ENCODE assay signal across 8 cellular contexts in the genomic region with DNA sequence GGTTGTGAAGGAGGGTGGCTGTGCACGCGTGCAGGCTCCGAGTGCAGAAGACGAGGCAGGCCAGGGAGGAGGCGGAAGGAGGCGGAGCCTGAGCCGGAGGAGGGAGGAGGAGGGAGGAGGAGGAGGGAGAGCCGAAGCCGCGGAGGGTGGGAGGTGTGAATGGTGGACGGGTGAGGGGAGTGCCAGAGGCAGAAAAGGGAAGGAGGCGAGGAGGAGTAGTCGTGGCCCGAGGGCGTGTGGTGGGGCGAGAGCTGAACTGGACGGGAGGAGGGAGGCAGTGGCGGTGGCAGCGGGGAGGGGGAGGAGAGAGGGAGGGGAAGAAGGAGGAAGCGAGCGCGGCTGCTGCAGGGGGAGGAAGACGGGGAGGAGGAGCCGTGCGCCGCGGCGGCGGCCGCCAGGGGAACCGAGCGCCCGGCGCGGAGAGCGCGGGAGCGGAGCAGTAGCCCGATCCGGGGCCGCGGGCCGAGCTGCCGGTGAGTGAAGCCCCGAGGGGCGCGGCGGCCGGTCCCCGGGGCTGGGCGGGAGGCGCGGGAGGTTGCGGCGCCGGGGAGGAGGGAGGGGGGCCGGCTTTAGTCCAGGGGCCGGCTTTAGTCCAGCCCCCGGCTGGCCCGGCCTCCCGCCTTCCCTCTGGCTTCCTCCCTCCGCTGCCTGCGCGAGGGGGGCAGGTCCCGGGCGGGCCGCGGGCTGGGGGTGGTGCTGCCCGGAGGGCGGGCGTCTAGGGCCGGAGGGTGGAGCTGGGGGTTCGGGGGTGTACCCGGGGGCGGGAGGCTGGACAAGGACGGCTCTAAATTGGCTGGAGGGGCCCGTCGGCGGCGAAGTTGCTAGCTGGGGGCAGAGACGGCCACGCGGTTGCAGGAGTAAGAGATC. TPM values are rescaled to one million over a fixed set of nuclear protein-coding genes. Genes with fewer than 3 reads are reported as not detected.
DNase-seq lines count a peak whose midpoint lies in the region; ATAC-seq, FAIRE-seq and TF ChIP-seq lines count a peak whose summit lies in the region.

A gene (plus strand): TSS at position 815 of the 867 bp plus-strand sequence. CDS start 661 bp downstream, outside the sequence.

- peak within 1 kb of the TSS; percentile 84 for H3K4me3 ChIP-seq in A549

- no peak for TF ChIP-seq RAD21 in A549 (conservative IDR thresholded peaks at IDR 0.05 in 1 of 2, IDR thresholded peaks at IDR 0.05 in 1 of 2)

- peaks cover 2% of the 10 kb centered on the region for H3K36me3 Mint-ChIP-seq in activated B cell treated with CpG ODN at 0.5 μM for 24 hours (ENCODE audit: low read depth)

- H3K27ac ChIP-seq in A549 = peak within 1 kb of the TSS; percentile 100
- peak within 1 kb of the TSS; percentile 92 for H3K27ac ChIP-seq in caudate nucleus (ENCODE audit: low read depth, low read length)

- no peaks in the 10 kb centered on the region for H3K9me3 Mint-ChIP-seq in activated B cell treated with CpG ODN at 0.5 μM for 24 hours

- H3K4me1 ChIP-seq in A549 = peaks cover 47% of the 10 kb centered on the region

- no peaks in the 10 kb centered on the region for H3K9me3 ChIP-seq in A549

- H3K4me3 Mint-ChIP-seq in activated B cell treated with CpG ODN at 0.5 μM for 24 hours = peak within 1 kb of the TSS; percentile 87

- POLR2A ChIA-PET in A549 (lab: Yijun Ruan, JAX) (interaction anchor here (2.1 kb wide), 1 partner anchor 85 kb away, joined by 32 read pairs; no protein-coding TSS in a partner anchor), activated B cell treated with CpG ODN at 0.5 μM for 24 hours (lab: Charles Lee) (interaction anchor here (0.6 to 2.5 kb wide), 7 partner anchors 8 to 466 kb away, joined by 3 to 8 read pairs (median 3); a partner anchor contains a TSS)

- intact Hi-C loops in activated B cell treated with CpG ODN at 0.5 μM for 24 hours (cut with micrococcal nuclease) = loop anchor here (1.0 to 10.0 kb wide), 6 partner anchors 113 to 515 kb away; a partner anchor contains a TSS

- peak within 1 kb of the TSS; percentile 92 for H3K27ac Mint-ChIP-seq in activated B cell treated with CpG ODN at 0.5 μM for 24 hours

- peak within 1 kb of the TSS; percentile 94 for H3K4me2 ChIP-seq in A549

- WGBS in A549 (ENCODE audit: missing lambda C conversion rate) = 0% methylated on average over 15 of the region's 83 CpGs

- CTCF ChIA-PET in A549 (lab: Yijun Ruan, JAX) = interaction anchor here (1.4 to 2.1 kb wide), 3 partner anchors 8 to 144 kb away, joined by 3 to 6 read pairs (median 5); no protein-coding TSS in a partner anchor
- CTCF ChIA-PET in activated B cell treated with CpG ODN at 0.5 μM for 24 hours (lab: Charles Lee) = no interaction called here

- ATAC-seq in A549 (peak; percentile 87 to 92), GM18861 (IDR thresholded peaks at IDR 0.05; ENCODE audit: unreplicated experiment) (peak; percentile 67), HG03095 (IDR thresholded peaks at IDR 0.05; ENCODE audit: unreplicated experiment) (peak; percentile 76), activated B cell treated with CpG ODN at 0.5 μM for 24 hours (ENCODE audit: low read depth) (peak; percentile 74)

- TF ChIP-seq EP300 in A549 (IDR thresholded peaks at IDR 0.05) = no peak

- no peak for TF ChIP-seq CTCF in A549 (IDR thresholded peaks at IDR 0.05)
- TF ChIP-seq CTCF in activated B cell treated with CpG ODN at 0.5 μM for 24 hours (IDR thresholded peaks at IDR 0.05) = no peak

- no peaks in the 10 kb centered on the region for H3K27me3 Mint-ChIP-seq in activated B cell treated with CpG ODN at 0.5 μM for 24 hours

- peaks cover 38% of the 10 kb centered on the region for H3K4me1 Mint-ChIP-seq in activated B cell treated with CpG ODN at 0.5 μM for 24 hours

- FAIRE-seq in A549 (lab: Jason Lieb, UNC) = no peak

- DNase-seq in A549 (ENCODE audit: low read depth in 1 of 2, low spot score in 1 of 2) (peak; percentile 69 to 80), NCI-H2196 (lab: John Stamatoyannopoulos, UW; ENCODE audit: unreplicated experiment) (peak; percentile 77), activated B cell treated with CpG ODN at 0.5 μM for 24 hours (peak; percentile 71), caudate nucleus (lab: John Stamatoyannopoulos, UW) (peak in 60 of 61 donors; percentile 11 to 94 (median 68)), islet precursor cell (peak; percentile 92)
- DNase-seq in stimulated activated CD4-positive, alpha-beta T cell treated with anti-CD3 and anti-CD28 coated beads, Interleukin-12 subunit alpha, Interleukin-12 subunit beta, amount 100 ng/mL, for 48 hours (ENCODE audit: low read depth in 2 of 3, low spot score in 1 of 3) = peak; percentile 58 to 73 (median 68)

- peak; percentile 83 for TF ChIP-seq POLR2A in A549 (IDR thresholded peaks at IDR 0.05; ENCODE audit: low read length)

TF ChIP-seq in A549, 52 proteins besides CTCF, POLR2A, EP300 and RAD21 (continues in another document):
- TF ChIP-seq, protein P1, sequence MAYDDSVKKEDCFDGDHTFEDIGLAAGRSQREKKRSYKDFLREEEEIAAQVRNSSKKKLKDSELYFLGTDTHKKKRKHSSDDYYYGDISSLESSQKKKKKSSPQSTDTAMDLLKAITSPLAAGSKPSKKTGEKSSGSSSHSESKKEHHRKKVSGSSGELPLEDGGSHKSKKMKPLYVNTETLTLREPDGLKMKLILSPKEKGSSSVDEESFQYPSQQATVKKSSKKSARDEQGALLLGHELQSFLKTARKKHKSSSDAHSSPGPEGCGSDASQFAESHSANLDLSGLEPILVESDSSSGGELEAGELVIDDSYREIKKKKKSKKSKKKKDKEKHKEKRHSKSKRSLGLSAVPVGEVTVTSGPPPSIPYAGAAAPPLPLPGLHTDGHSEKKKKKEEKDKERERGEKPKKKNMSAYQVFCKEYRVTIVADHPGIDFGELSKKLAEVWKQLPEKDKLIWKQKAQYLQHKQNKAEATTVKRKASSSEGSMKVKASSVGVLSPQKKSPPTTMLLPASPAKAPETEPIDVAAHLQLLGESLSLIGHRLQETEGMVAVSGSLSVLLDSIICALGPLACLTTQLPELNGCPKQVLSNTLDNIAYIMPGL (CRISPR knock-in tag; IDR thresholded peaks at IDR 0.05; ENCODE audit: borderline replicate concordance) = no peak
- TF ChIP-seq, protein P2, sequence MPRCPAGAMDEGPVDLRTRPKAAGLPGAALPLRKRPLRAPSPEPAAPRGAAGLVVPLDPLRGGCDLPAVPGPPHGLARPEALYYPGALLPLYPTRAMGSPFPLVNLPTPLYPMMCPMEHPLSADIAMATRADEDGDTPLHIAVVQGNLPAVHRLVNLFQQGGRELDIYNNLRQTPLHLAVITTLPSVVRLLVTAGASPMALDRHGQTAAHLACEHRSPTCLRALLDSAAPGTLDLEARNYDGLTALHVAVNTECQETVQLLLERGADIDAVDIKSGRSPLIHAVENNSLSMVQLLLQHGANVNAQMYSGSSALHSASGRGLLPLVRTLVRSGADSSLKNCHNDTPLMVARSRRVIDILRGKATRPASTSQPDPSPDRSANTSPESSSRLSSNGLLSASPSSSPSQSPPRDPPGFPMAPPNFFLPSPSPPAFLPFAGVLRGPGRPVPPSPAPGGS (IDR thresholded peaks at IDR 0.05) = 0 out of 3 replicates have a peak, but pooled peaks have one; percentile 40
- TF ChIP-seq, protein P3, sequence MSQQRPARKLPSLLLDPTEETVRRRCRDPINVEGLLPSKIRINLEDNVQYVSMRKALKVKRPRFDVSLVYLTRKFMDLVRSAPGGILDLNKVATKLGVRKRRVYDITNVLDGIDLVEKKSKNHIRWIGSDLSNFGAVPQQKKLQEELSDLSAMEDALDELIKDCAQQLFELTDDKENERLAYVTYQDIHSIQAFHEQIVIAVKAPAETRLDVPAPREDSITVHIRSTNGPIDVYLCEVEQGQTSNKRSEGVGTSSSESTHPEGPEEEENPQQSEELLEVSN (IDR thresholded peaks at IDR 0.05; ENCODE audit: borderline replicate concordance, low read depth) = peak; percentile 79; the same call in 1 of the 2 replicates
- TF ChIP-seq, protein P4, sequence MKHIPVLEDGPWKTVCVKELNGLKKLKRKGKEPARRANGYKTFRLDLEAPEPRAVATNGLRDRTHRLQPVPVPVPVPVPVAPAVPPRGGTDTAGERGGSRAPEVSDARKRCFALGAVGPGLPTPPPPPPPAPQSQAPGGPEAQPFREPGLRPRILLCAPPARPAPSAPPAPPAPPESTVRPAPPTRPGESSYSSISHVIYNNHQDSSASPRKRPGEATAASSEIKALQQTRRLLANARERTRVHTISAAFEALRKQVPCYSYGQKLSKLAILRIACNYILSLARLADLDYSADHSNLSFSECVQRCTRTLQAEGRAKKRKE (CRISPR knock-in tag; IDR thresholded peaks at IDR 0.05; ENCODE audit: low read depth) = peak; percentile 29; the same call in 1 of the 2 replicates
- TF ChIP-seq HEYL (CRISPR knock-in tag; IDR thresholded peaks at IDR 0.05) = no peak
- no peak for TF ChIP-seq EHF (CRISPR knock-in tag; IDR thresholded peaks at IDR 0.05)
- no peak for TF ChIP-seq EHMT2 (IDR thresholded peaks at IDR 0.05; ENCODE audit: low read depth)
- no peak for TF ChIP-seq HDAC2 (IDR thresholded peaks at IDR 0.05)
- TF ChIP-seq ESRRA (IDR thresholded peaks at IDR 0.05; ENCODE audit: borderline replicate concordance, low read length) = no peak
- no peak for TF ChIP-seq FOSB (CRISPR knock-in tag; IDR thresholded peaks at IDR 0.05)

RNA-seq across cellular contexts. Expression of the gene that starts here (rescaled TPM):
- polyA plus RNA-seq in A549 (2011; rRNA removed) = 32.0 and 36.3 TPM in 2 replicates
- 14.8 and 21.4 TPM in 2 replicates for polyA plus RNA-seq in A549 (2012; cell fraction: cytosol; rRNA removed)
- polyA plus RNA-seq in A549 (2012; cell fraction: nucleus; rRNA removed) = 20.1 and 24.0 TPM in 2 replicates
- polyA plus RNA-seq in A549 (2017; fragmentation: RNase III; extraction: RNeasy Plus Mini Kit Qiagen cat#74134 plus additional on column Dnase treatment) = 35.3 to 43.7 TPM (median 38.9 TPM) in 3 replicates
- 44.0 and 45.7 TPM in 2 replicates for polyA minus RNA-seq in A549 (2011; rRNA and poly(A)+ RNA removed)
- 20.4 and 21.8 TPM in 2 replicates for total RNA-seq in activated B cell treated with CpG ODN at 0.5 μM for 24 hours

Comparison
In these comparisons a context has a peak if more than half of its experiments do, and no peak if none do; other contexts are left out.
1. Peak in every context shown above with its lines: DNase-seq, ATAC-seq, H3K4me3 ChIP-seq and H3K27ac ChIP-seq.